ENCODE assay signal across 8 cellular contexts in the genomic region with DNA sequence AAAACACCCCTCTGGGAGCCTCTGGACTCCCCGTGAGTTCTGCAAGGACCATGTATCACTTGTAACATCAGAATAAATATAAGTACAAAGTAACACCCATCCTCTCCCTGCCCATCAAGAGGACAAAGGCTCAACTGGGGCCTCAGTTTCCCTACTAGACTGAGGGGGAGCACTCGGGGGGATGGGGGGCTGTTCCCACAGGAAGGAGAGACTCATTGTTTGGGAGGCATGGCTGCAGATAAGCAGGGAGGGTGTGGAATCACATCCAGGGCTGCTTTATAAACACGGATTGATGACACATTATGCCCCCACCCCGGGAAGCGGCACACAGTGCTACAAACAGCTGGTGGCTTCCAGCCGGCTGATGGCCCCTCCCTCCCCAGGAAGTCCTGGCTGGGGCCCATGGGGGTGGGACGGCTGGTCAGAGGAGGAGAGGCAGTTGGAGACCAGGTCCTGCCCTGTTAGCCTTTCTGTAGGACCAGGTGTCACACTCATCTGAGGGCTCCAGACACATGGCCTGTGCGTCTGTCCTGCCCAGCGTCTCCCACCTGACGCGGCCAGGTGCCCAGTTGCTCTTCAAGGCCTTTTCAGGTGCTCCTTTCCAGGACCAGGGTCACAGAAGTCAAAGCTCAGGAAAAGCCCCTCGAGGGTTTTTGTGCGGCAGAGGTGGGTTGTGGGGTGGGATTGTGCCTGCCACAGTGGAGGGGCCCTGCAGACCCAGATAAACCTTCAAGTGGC. TPM values are rescaled to one million over a fixed set of nuclear protein-coding genes. Genes with fewer than 3 reads are reported as not detected.
DNase-seq lines count a peak whose midpoint lies in the region; ATAC-seq lines count a peak whose summit lies in the region.

No MANE protein-coding gene starts in this region.

- H3K27me3 ChIP-seq in Karpas-422 (ENCODE audit: low read length), result no peaks in the 10 kb centered on the region

- peak overlapping the region; percentile 79 for H3K4me2 ChIP-seq in Karpas-422 (ENCODE audit: low read depth, low read length, poor library complexity, severe bottlenecking)

- no peaks in the 10 kb centered on the region for H4K20me1 ChIP-seq in Karpas-422 (ENCODE audit: insufficient read depth, low read depth, low read length)

- no peaks in the 10 kb centered on the region for H3K9me2 ChIP-seq in Karpas-422 (replicated peaks; ENCODE audit: insufficient read depth, low read length)

- no peak overlapping the region for H3K27ac ChIP-seq in Karpas-422 (ENCODE audit: low read length)

- H3K4me1 Mint-ChIP-seq in stimulated activated effector memory CD8-positive, alpha-beta T cell treated with anti-CD3 and anti-CD28 coated beads, Interleukin-12 subunit alpha, Interleukin-12 subunit beta, amount 100 ng/mL, for 72 hours, result peaks cover 37% of the 10 kb centered on the region

- H3K9me3 ChIP-seq in Karpas-422 (ENCODE audit: low read length), result no peaks in the 10 kb centered on the region

- no peaks in the 10 kb centered on the region for H3K36me3 ChIP-seq in Karpas-422 (ENCODE audit: insufficient read depth, low read length)

- H3K36me3 Mint-ChIP-seq in stimulated activated effector memory CD8-positive, alpha-beta T cell treated with anti-CD3 and anti-CD28 coated beads, Interleukin-12 subunit alpha, Interleukin-12 subunit beta, amount 100 ng/mL, for 72 hours, result peaks cover 27% of the 10 kb centered on the region

- H2AFZ ChIP-seq in Karpas-422 (ENCODE audit: low read length), result no peak overlapping the region; the same call in 1 of the 2 replicates

- DNase-seq in Daoy (ENCODE audit: low read depth), result peak; percentile 86
- no peak for DNase-seq in Karpas-422
- peak; percentile 71 for DNase-seq in amniotic epithelial cell (ENCODE audit: low read depth)
- peak; percentile 97 for DNase-seq in hepatic stellate cell (ENCODE audit: low spot score)
- DNase-seq in stimulated activated effector memory CD8-positive, alpha-beta T cell treated with anti-CD3 and anti-CD28 coated beads, Interleukin-12 subunit alpha, Interleukin-12 subunit beta, amount 100 ng/mL, for 72 hours (ENCODE audit: low spot score in 2 of 2), result no peak
- no peak for DNase-seq in SK-N-DZ (ENCODE audit: low spot score)

- peaks cover 13% of the 10 kb centered on the region for H3K79me2 ChIP-seq in Karpas-422 (ENCODE audit: low read length)

- H3K4me3 ChIP-seq in Karpas-422 (ENCODE audit: low read length), result peak overlapping the region; percentile 72

- peak overlapping the region; percentile 84 for H3K4me3 Mint-ChIP-seq in stimulated activated effector memory CD8-positive, alpha-beta T cell treated with anti-CD3 and anti-CD28 coated beads, Interleukin-12 subunit alpha, Interleukin-12 subunit beta, amount 100 ng/mL, for 72 hours

- peak overlapping the region; percentile 91 for H3K9ac ChIP-seq in Karpas-422 (ENCODE audit: low read length)

- H3K4me1 ChIP-seq in Karpas-422 (ENCODE audit: low read length), result peaks cover 27% of the 10 kb centered on the region

- no peak for ATAC-seq in stimulated activated effector memory CD8-positive, alpha-beta T cell treated with anti-CD3 and anti-CD28 coated beads, Interleukin-12 subunit alpha, Interleukin-12 subunit beta, amount 100 ng/mL, for 72 hours
- ATAC-seq in HG03108 (IDR thresholded peaks at IDR 0.05; ENCODE audit: unreplicated experiment), result no peak
- ATAC-seq in GM18502 (IDR thresholded peaks at IDR 0.05; ENCODE audit: poor library complexity, unreplicated experiment), result no peak

- H3K27ac Mint-ChIP-seq in stimulated activated effector memory CD8-positive, alpha-beta T cell treated with anti-CD3 and anti-CD28 coated beads, Interleukin-12 subunit alpha, Interleukin-12 subunit beta, amount 100 ng/mL, for 72 hours, result peak overlapping the region; percentile 90

- no peaks in the 10 kb centered on the region for H3K9me3 Mint-ChIP-seq in stimulated activated effector memory CD8-positive, alpha-beta T cell treated with anti-CD3 and anti-CD28 coated beads, Interleukin-12 subunit alpha, Interleukin-12 subunit beta, amount 100 ng/mL, for 72 hours

RNA-seq across cellular contexts. Expression of a gene that starts 1.3 kb away (rescaled TPM):
- total RNA-seq in Daoy (2014; rRNA removed; shearing (Covaris generic)), result 55.8 and 72.2 TPM in 2 replicates
- total RNA-seq in Karpas-422 (2014; rRNA removed; shearing (Covaris generic); ENCODE audit: low replicate concordance), result 182 and 298 TPM in 2 replicates
- polyA plus RNA-seq in SK-N-DZ (2014; cell fraction: cytosol; rRNA removed), result 69.5 and 87.0 TPM in 2 replicates
- polyA plus RNA-seq in SK-N-DZ (2014; cell fraction: nucleus; rRNA removed), result 45.3 and 75.7 TPM in 2 replicates

RNA-seq across cellular contexts. Expression of a gene that starts 4.3 kb away (rescaled TPM):
- 4.7 and 9.3 TPM in 2 replicates for total RNA-seq in Daoy (2014; rRNA removed; shearing (Covaris generic))
- total RNA-seq in Karpas-422 (2014; rRNA removed; shearing (Covaris generic); ENCODE audit: low replicate concordance), result 0.43 TPM in 1 of 2 replicates, not detected in the other
- polyA plus RNA-seq in SK-N-DZ (2014; cell fraction: cytosol; rRNA removed), result 0.60 and 3.3 TPM in 2 replicates
- polyA plus RNA-seq in SK-N-DZ (2014; cell fraction: nucleus; rRNA removed), result 15.2 and 16.0 TPM in 2 replicates

RNA-seq across cellular contexts. Expression of a gene that starts 23.1 kb away (rescaled TPM):
- 24.3 and 30.8 TPM in 2 replicates for total RNA-seq in Daoy (2014; rRNA removed; shearing (Covaris generic))
- total RNA-seq in Karpas-422 (2014; rRNA removed; shearing (Covaris generic); ENCODE audit: low replicate concordance), result 21.8 and 50.3 TPM in 2 replicates
- 82.8 and 118 TPM in 2 replicates for polyA plus RNA-seq in SK-N-DZ (2014; cell fraction: cytosol; rRNA removed)
- 39.4 and 52.0 TPM in 2 replicates for polyA plus RNA-seq in SK-N-DZ (2014; cell fraction: nucleus; rRNA removed)

RNA-seq across cellular contexts. Expression of a gene that starts 23.3 kb away (rescaled TPM):
- 3.2 and 10.8 TPM in 2 replicates for total RNA-seq in Daoy (2014; rRNA removed; shearing (Covaris generic))
- 11.9 and 25.7 TPM in 2 replicates for total RNA-seq in Karpas-422 (2014; rRNA removed; shearing (Covaris generic); ENCODE audit: low replicate concordance)
- polyA plus RNA-seq in SK-N-DZ (2014; cell fraction: cytosol; rRNA removed), result 22.1 and 27.1 TPM in 2 replicates
- 13.1 and 25.6 TPM in 2 replicates for polyA plus RNA-seq in SK-N-DZ (2014; cell fraction: nucleus; rRNA removed)

Comparison
In these comparisons a context has a peak if more than half of its experiments do, and no peak if none do; other contexts are left out.
1. DNase-seq: peak in Daoy (single experiment), amniotic epithelial cell (single experiment) and hepatic stellate cell (single experiment); none in Karpas-422 (single experiment), stimulated activated effector memory CD8-positive, alpha-beta T cell treated with anti-CD3 and anti-CD28 coated beads, Interleukin-12 subunit alpha, Interleukin-12 subunit beta, amount 100 ng/mL, for 72 hours (0 of 2) and SK-N-DZ (single experiment).